ENCODE assay signal across 36 cellular contexts in genomic region chr2:190553254-190553653, GRCh38. TPM values are rescaled to one million over a fixed set of nuclear protein-coding genes. Genes with fewer than 3 reads are reported as not detected.
A peak's percentile ranks its signal among the peaks of the same experiment; 100 is the strongest.
DNase-seq lines count a peak whose midpoint lies in the region; FAIRE-seq and TF ChIP-seq lines count a peak whose summit lies in the region.
"Had no signal": no experiment of that assay in that cellular context is flagged by ENCODE, and none has a peak within 500 bp of the region (broad histone marks: within the 10 kb centered on the region; RNA-seq: fewer than 3 reads in every experiment).

No MANE protein-coding gene starts in this region.

- POLR2A ChIA-PET in endothelial cell of umbilical vein (lab: Charles Lee) = no interaction called here

- no peaks in the 10 kb centered on the region for H3K79me2 ChIP-seq in Karpas-422 (ENCODE audit: low read length)
- H3K79me2 ChIP-seq in endothelial cell of umbilical vein (ENCODE audit: control insufficient read depth, insufficient read depth, low read length) = no peaks in the 10 kb centered on the region
- H3K79me2 ChIP-seq: parathyroid adenoma had no signal

- FAIRE-seq in endothelial cell of umbilical vein (lab: Jason Lieb, UNC) = peak; percentile 46
- no peak for FAIRE-seq in GM19239 (lab: Jason Lieb, UNC)
- FAIRE-seq: colon, GM12891, TTC549, urothelium cell line had no signal

- peak; percentile 63 for DNase-seq in D341Med (ENCODE audit: low spot score)
- no peak for DNase-seq in Karpas-422
- DNase-seq in NCI-H2171 (lab: John Stamatoyannopoulos, UW) = peak; percentile 24
- DNase-seq in endothelial cell of umbilical vein (ENCODE audit: low read depth, low spot score) = no peak
- DNase-seq in GM19239 (ENCODE audit: insufficient read length, low spot score) = no peak
- DNase-seq in COLO829 (ENCODE audit: low spot score) = no peak
- no peak for DNase-seq in amniotic stem cell (lab: John Stamatoyannopoulos, UW)
- DNase-seq: ACHN; activated CD4-positive, alpha-beta T cell treated with anti-CD3 and anti-CD28 coated beads, Interleukin-2, amount 50 U/mL, for 1 hour; activated CD4-positive, CD25-positive, alpha-beta regulatory T cell; activated gamma-delta T cell; activated naive CD8-positive, alpha-beta T cell treated with anti-CD3 and anti-CD28 coated beads for 36 hours; activated T-cell treated with anti-CD3 and anti-CD28 coated beads, Interleukin-2, amount 50 U/mL, for 24 hours; aorta; CD4-positive, alpha-beta memory T cell; DMS 273 treated with DMSO at 0.1 percent for 48 hours; GM23248; hippocampal formation; mucosa of descending colon; NCI-H2029; NCI-H510A treated with DMSO at 0.1 percent for 48 hours; right cardiac atrium; SHP77; spleen; stimulated activated CD4-positive, alpha-beta T cell treated with anti-CD3 and anti-CD28 coated beads, Interleukin-2, amount 100 ng/mL, for 24 hours; stimulated activated naive CD8-positive, alpha-beta T cell treated with anti-CD3 and anti-CD28 coated beads, Interleukin-15, amount 100 ng/mL, for 72 hours; T-helper 17 cell had no signal

- CTCF ChIA-PET in endothelial cell of umbilical vein (lab: Charles Lee) = interaction anchor here (1.0 kb wide), 1 partner anchor 8 kb away, joined by 4 read pairs; no protein-coding TSS in a partner anchor

- H3K9ac ChIP-seq in Karpas-422 (ENCODE audit: low read length) = 0 out of 2 replicates have a peak overlapping the region, but pooled peaks have one; percentile 26
- no peak overlapping the region for H3K9ac ChIP-seq in endothelial cell of umbilical vein (replicated peaks; ENCODE audit: extremely low read depth, insufficient read depth, low read length)
- H3K9ac ChIP-seq: GM23248, parathyroid adenoma had no signal

- no peaks in the 10 kb centered on the region for H3K9me2 ChIP-seq in Karpas-422 (replicated peaks; ENCODE audit: insufficient read depth, low read length)

- H3K4me3 ChIP-seq in Karpas-422 (ENCODE audit: low read length) = no peak overlapping the region
- H3K4me3 ChIP-seq in endothelial cell of umbilical vein (replicated peaks in 1 of 3; ENCODE audit: insufficient read depth in 1 of 3, low read depth in 1 of 3, low read length in 3 of 3) = no peak overlapping the region
- H3K4me3 ChIP-seq: cardiac muscle cell, gastroesophageal sphincter, GM23248, lung, mucosa of descending colon, spleen, thoracic aorta had no signal

- TF ChIP-seq CTCF in endothelial cell of umbilical vein (IDR thresholded peaks at IDR 0.05; ENCODE audit: extremely low read depth in 1 of 2, insufficient read depth in 1 of 2, low read depth in 1 of 2, low read length in 2 of 2) = no peak

- H4K20me1 ChIP-seq in Karpas-422 (ENCODE audit: insufficient read depth, low read depth, low read length) (no peaks in the 10 kb centered on the region), endothelial cell of umbilical vein (replicated peaks; ENCODE audit: control insufficient read depth, extremely low read depth, insufficient read depth, low read length) (no peaks in the 10 kb centered on the region)

- H3K4me2 ChIP-seq in Karpas-422 (ENCODE audit: low read depth, low read length, poor library complexity, severe bottlenecking) = peak overlapping the region; percentile 34
- no peak overlapping the region for H3K4me2 ChIP-seq in endothelial cell of umbilical vein (ENCODE audit: insufficient read depth, low read length)

- H3K9me1 ChIP-seq in endothelial cell of umbilical vein (replicated peaks; ENCODE audit: control insufficient read depth, extremely low read depth, insufficient read depth, low read length) = no peaks in the 10 kb centered on the region

- H3K27ac ChIP-seq in Karpas-422 (ENCODE audit: low read length) = 0 out of 2 replicates have a peak overlapping the region, but pooled peaks have one; percentile 6
- H3K27ac ChIP-seq in endothelial cell of umbilical vein (ENCODE audit: insufficient read depth, low read depth, low read length) = no peak overlapping the region
- H3K27ac ChIP-seq: cardiac muscle cell, gastroesophageal sphincter, GM23248, parathyroid adenoma, spleen, thoracic aorta had no signal

- no TSS peak for BruUV-seq in endothelial cell of umbilical vein (replicated peaks; lab: Mats Ljungman, UMichigan)

- no peaks in the 10 kb centered on the region for H3K9me3 ChIP-seq in Karpas-422 (ENCODE audit: low read length)
- H3K9me3 ChIP-seq in endothelial cell of umbilical vein (replicated peaks; ENCODE audit: control insufficient read depth, insufficient read depth, low read length) = no peaks in the 10 kb centered on the region
- H3K9me3 ChIP-seq: gastroesophageal sphincter, mucosa of descending colon, spleen, thoracic aorta had no signal

- H3K4me1 ChIP-seq in Karpas-422 (ENCODE audit: low read length) = peaks cover 28% of the 10 kb centered on the region
- no peaks in the 10 kb centered on the region for H3K4me1 ChIP-seq in endothelial cell of umbilical vein (ENCODE audit: control insufficient read depth, extremely low read depth, insufficient read depth, low read length)
- H3K4me1 ChIP-seq: gastroesophageal sphincter, parathyroid adenoma had no signal

- no peak for TF ChIP-seq POLR2A in endothelial cell of umbilical vein (IDR thresholded peaks at IDR 0.05; ENCODE audit: low read depth, low read length)

- intact Hi-C loops in endothelial cell of umbilical vein (cut with micrococcal nuclease) = no loop called here

- dilution Hi-C loops in endothelial cell of umbilical vein (cut with MboI; ENCODE audit: extremely low pct_ligation_motif_present, low sequenced_read_pairs) = no loop called here

- H2AFZ ChIP-seq in Karpas-422 (ENCODE audit: low read length) (no peak overlapping the region), endothelial cell of umbilical vein (ENCODE audit: low read depth, low read length) (no peak overlapping the region)
- H2AFZ ChIP-seq: GM23248, parathyroid adenoma had no signal

- H3K27me3 ChIP-seq in Karpas-422 (ENCODE audit: low read length) (no peaks in the 10 kb centered on the region), endothelial cell of umbilical vein (ENCODE audit: control insufficient read depth in 2 of 2, insufficient read depth in 2 of 2, low read length in 2 of 2) (no peaks in the 10 kb centered on the region)
- H3K27me3 ChIP-seq: cardiac muscle cell, gastroesophageal sphincter, spleen had no signal

- H3K36me3 ChIP-seq in Karpas-422 (ENCODE audit: insufficient read depth, low read length) = no peaks in the 10 kb centered on the region
- H3K36me3 ChIP-seq in endothelial cell of umbilical vein (ENCODE audit: control insufficient read depth in 2 of 2, extremely low read depth in 1 of 2, insufficient read depth in 2 of 2, low read length in 2 of 2) = no peaks in the 10 kb centered on the region
- H3K36me3 ChIP-seq: cardiac muscle cell, gastroesophageal sphincter, spleen, thoracic aorta had no signal

TF ChIP-seq in endothelial cell of umbilical vein, 7 proteins besides CTCF, POLR2A, EP300 and RAD21:
- TF ChIP-seq JUN (IDR thresholded peaks at IDR 0.05; ENCODE audit: borderline replicate concordance, insufficient read depth, insufficient read length, low read depth) (no peak), POLR2AphosphoS5 (IDR thresholded peaks at IDR 0.05; ENCODE audit: insufficient read depth, low read depth, low read length) (no peak), MYC (IDR thresholded peaks at IDR 0.05; ENCODE audit: low read depth, low read length) (no peak), GATA2 (IDR thresholded peaks at IDR 0.05; ENCODE audit: insufficient read depth, insufficient read length, low read depth, low read length) (no peak), FOS (IDR thresholded peaks at IDR 0.05; ENCODE audit: borderline replicate concordance, insufficient read depth, low read length) (no peak)

RNA-seq across cellular contexts. Expression of gene NEMP2, which starts 18.7 kb away (rescaled TPM):
- 10.6 and 11.1 TPM in 2 replicates for total RNA-seq in Karpas-422 (2014; rRNA removed; shearing (Covaris generic); ENCODE audit: low replicate concordance)
- 3.8 and 8.4 TPM in 2 replicates for total RNA-seq in endothelial cell of umbilical vein
- 1.9 and 3.1 TPM in 2 replicates for polyA plus RNA-seq in endothelial cell of umbilical vein
- 0.87 and 1.4 TPM in 2 replicates for polyA plus RNA-seq in endothelial cell of umbilical vein (2011; cell fraction: cytosol; rRNA removed)
- 1.4 and 1.8 TPM in 2 replicates for polyA plus RNA-seq in endothelial cell of umbilical vein (2011; cell fraction: nucleus; rRNA removed)
- polyA plus RNA-seq in endothelial cell of umbilical vein (2012) = 0.93 and 2.5 TPM in 2 replicates
- 6.3 and 7.0 TPM in 2 replicates for polyA minus RNA-seq in endothelial cell of umbilical vein
- 4.0 TPM for polyA minus RNA-seq in endothelial cell of umbilical vein (2011; cell fraction: cytosol; rRNA and poly(A)+ RNA removed)
- 4.6 and 8.5 TPM in 2 replicates for polyA minus RNA-seq in endothelial cell of umbilical vein (2011; cell fraction: nucleus; rRNA and poly(A)+ RNA removed)

Comparison
In these comparisons a context has a peak if more than half of its experiments do, and no peak if none do; other contexts are left out.
1. DNase-seq: peak in D341Med (single experiment) and NCI-H2171 (single experiment); none in Karpas-422 (single experiment), endothelial cell of umbilical vein (single experiment), GM19239 (single experiment), COLO829 (single experiment) and amniotic stem cell (single experiment).